Comparison of ENCODE assay signal across 4 cellular contexts in the genomic region with DNA sequence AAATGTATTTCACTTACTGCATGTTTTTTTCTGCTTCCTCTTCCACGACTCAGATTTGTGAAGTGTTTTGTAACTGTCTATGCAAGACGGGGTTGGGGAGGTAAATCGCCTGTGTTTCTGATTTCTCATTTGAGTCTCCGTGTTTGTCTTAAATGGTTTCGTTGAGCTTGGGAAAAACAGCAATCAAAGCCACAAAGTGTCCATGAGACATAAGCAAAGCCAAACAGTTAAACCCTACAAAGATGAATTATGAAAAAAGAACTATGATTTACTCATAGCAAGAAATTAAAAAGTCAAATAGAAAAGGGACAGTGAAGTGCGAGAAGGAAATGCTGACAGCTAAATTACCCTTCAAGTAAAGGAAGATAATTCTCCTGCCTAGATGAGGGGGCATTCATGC.
TF ChIP-seq lines count a peak whose summit lies in the region.

No MANE protein-coding gene starts in this region.

TF ChIP-seq in SK-N-SH, 30 proteins besides CTCF, POLR2A, EP300 and RAD21:
- TF ChIP-seq GATA2 (CRISPR knock-in tag; IDR thresholded peaks at IDR 0.05) (no peak), RXRA (IDR thresholded peaks at IDR 0.05; ENCODE audit: borderline replicate concordance, low read depth) (no peak), ELF1 (IDR thresholded peaks at IDR 0.05) (no peak), JUND (IDR thresholded peaks at IDR 0.05) (no peak), NFIC (IDR thresholded peaks at IDR 0.05; ENCODE audit: borderline replicate concordance) (no peak), SMC3 (IDR thresholded peaks at IDR 0.05; ENCODE audit: low read depth, low read length) (no peak), RCOR1 (IDR thresholded peaks at IDR 0.05; ENCODE audit: low read length) (no peak)
- TF ChIP-seq, protein P1, sequence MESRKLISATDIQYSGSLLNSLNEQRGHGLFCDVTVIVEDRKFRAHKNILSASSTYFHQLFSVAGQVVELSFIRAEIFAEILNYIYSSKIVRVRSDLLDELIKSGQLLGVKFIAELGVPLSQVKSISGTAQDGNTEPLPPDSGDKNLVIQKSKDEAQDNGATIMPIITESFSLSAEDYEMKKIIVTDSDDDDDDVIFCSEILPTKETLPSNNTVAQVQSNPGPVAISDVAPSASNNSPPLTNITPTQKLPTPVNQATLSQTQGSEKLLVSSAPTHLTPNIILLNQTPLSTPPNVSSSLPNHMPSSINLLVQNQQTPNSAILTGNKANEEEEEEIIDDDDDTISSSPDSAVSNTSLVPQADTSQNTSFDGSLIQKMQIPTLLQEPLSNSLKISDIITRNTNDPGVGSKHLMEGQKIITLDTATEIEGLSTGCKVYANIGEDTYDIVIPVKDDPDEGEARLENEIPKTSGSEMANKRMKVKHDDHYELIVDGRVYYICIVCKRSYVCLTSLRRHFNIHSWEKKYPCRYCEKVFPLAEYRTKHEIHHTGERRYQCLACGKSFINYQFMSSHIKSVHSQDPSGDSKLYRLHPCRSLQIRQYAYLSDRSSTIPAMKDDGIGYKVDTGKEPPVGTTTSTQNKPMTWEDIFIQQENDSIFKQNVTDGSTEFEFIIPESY (IDR thresholded peaks at IDR 0.05; ENCODE audit: borderline replicate concordance, low read depth): no peak
- TF ChIP-seq, protein P2, sequence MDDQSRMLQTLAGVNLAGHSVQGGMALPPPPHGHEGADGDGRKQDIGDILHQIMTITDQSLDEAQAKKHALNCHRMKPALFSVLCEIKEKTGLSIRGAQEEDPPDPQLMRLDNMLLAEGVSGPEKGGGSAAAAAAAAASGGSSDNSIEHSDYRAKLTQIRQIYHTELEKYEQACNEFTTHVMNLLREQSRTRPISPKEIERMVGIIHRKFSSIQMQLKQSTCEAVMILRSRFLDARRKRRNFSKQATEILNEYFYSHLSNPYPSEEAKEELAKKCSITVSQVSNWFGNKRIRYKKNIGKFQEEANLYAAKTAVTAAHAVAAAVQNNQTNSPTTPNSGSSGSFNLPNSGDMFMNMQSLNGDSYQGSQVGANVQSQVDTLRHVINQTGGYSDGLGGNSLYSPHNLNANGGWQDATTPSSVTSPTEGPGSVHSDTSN (IDR thresholded peaks at IDR 0.05): no peak

TF ChIP-seq in SK-N-SH treated with all-trans-retinoic acid at 6 μM for 48 hours, 23 proteins besides CTCF, POLR2A, EP300 and RAD21:
- TF ChIP-seq ZNF565 (CRISPR knock-in tag; conservative IDR thresholded peaks at IDR 0.05; ENCODE audit: low read depth): no peak

TF ChIP-seq in GM23338, 12 proteins besides CTCF, POLR2A, EP300 and RAD21 (continues in another document):
- TF ChIP-seq EZH2phosphoT487 (IDR thresholded peaks at IDR 0.05; ENCODE audit: unreplicated experiment) (no peak), ZNF114 (CRISPR knock-in tag; IDR thresholded peaks at IDR 0.05) (no peak), EZH2 (IDR thresholded peaks at IDR 0.05; ENCODE audit: low read depth, unreplicated experiment) (no peak), NANOG (IDR thresholded peaks at IDR 0.05; ENCODE audit: borderline replicate concordance) (no peak), ZNF331 (CRISPR knock-in tag; IDR thresholded peaks at IDR 0.05; ENCODE audit: low read depth) (no peak), CREB1 (CRISPR knock-in tag; IDR thresholded peaks at IDR 0.05; ENCODE audit: low read depth) (no peak)
- TF ChIP-seq, protein P3, sequence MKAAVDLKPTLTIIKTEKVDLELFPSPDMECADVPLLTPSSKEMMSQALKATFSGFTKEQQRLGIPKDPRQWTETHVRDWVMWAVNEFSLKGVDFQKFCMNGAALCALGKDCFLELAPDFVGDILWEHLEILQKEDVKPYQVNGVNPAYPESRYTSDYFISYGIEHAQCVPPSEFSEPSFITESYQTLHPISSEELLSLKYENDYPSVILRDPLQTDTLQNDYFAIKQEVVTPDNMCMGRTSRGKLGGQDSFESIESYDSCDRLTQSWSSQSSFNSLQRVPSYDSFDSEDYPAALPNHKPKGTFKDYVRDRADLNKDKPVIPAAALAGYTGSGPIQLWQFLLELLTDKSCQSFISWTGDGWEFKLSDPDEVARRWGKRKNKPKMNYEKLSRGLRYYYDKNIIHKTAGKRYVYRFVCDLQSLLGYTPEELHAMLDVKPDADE (IDR thresholded peaks at IDR 0.05): no peak
- TF ChIP-seq, protein P4, sequence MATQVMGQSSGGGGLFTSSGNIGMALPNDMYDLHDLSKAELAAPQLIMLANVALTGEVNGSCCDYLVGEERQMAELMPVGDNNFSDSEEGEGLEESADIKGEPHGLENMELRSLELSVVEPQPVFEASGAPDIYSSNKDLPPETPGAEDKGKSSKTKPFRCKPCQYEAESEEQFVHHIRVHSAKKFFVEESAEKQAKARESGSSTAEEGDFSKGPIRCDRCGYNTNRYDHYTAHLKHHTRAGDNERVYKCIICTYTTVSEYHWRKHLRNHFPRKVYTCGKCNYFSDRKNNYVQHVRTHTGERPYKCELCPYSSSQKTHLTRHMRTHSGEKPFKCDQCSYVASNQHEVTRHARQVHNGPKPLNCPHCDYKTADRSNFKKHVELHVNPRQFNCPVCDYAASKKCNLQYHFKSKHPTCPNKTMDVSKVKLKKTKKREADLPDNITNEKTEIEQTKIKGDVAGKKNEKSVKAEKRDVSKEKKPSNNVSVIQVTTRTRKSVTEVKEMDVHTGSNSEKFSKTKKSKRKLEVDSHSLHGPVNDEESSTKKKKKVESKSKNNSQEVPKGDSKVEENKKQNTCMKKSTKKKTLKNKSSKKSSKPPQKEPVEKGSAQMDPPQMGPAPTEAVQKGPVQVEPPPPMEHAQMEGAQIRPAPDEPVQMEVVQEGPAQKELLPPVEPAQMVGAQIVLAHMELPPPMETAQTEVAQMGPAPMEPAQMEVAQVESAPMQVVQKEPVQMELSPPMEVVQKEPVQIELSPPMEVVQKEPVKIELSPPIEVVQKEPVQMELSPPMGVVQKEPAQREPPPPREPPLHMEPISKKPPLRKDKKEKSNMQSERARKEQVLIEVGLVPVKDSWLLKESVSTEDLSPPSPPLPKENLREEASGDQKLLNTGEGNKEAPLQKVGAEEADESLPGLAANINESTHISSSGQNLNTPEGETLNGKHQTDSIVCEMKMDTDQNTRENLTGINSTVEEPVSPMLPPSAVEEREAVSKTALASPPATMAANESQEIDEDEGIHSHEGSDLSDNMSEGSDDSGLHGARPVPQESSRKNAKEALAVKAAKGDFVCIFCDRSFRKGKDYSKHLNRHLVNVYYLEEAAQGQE (IDR thresholded peaks at IDR 0.05; ENCODE audit: unreplicated experiment): no peak

TF ChIP-seq in GM12878, 131 proteins besides CTCF, POLR2A, EP300 and RAD21:
- TF ChIP-seq SRF (IDR thresholded peaks at IDR 0.05; ENCODE audit: low read depth in 2 of 2, low read length in 2 of 2): no peak
- no peak for TF ChIP-seq HDGF (IDR thresholded peaks at IDR 0.05)
- TF ChIP-seq ETV6 (conservative IDR thresholded peaks at IDR 0.05 in 1 of 2, IDR thresholded peaks at IDR 0.05 in 1 of 2; ENCODE audit: borderline replicate concordance in 1 of 2, low read depth in 1 of 2): peak in 1 of 2 experiments; percentile 18; a peak in 1 of 4 replicates
- TF ChIP-seq JUNB (IDR thresholded peaks at IDR 0.05): peak; percentile 57
- TF ChIP-seq DPF2 (IDR thresholded peaks at IDR 0.05): peak; percentile 74
- peak; percentile 48; the same call in 1 of the 2 replicates for TF ChIP-seq BMI1 (IDR thresholded peaks at IDR 0.05; ENCODE audit: borderline replicate concordance)
- TF ChIP-seq IRF4 (IDR thresholded peaks at IDR 0.05; ENCODE audit: low read depth, low read length): peak; percentile 23; the same call in 1 of the 2 replicates
- no peak for TF ChIP-seq YBX1 (IDR thresholded peaks at IDR 0.05)
- TF ChIP-seq IKZF1 (conservative IDR thresholded peaks at IDR 0.05): peak; percentile 66
- no peak for TF ChIP-seq MTA3 (IDR thresholded peaks at IDR 0.05; ENCODE audit: borderline replicate concordance, low read length)
- TF ChIP-seq, protein P5, sequence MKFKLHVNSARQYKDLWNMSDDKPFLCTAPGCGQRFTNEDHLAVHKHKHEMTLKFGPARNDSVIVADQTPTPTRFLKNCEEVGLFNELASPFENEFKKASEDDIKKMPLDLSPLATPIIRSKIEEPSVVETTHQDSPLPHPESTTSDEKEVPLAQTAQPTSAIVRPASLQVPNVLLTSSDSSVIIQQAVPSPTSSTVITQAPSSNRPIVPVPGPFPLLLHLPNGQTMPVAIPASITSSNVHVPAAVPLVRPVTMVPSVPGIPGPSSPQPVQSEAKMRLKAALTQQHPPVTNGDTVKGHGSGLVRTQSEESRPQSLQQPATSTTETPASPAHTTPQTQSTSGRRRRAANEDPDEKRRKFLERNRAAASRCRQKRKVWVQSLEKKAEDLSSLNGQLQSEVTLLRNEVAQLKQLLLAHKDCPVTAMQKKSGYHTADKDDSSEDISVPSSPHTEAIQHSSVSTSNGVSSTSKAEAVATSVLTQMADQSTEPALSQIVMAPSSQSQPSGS (IDR thresholded peaks at IDR 0.05; ENCODE audit: low read length): peak; percentile 56
- TF ChIP-seq ZNF217 (IDR thresholded peaks at IDR 0.05): peak; percentile 62; the same call in 1 of the 2 replicates
- TF ChIP-seq RUNX3 (IDR thresholded peaks at IDR 0.05; ENCODE audit: low read length): peak; percentile 46
- TF ChIP-seq ZSCAN29 (IDR thresholded peaks at IDR 0.05): peak; percentile 69; the same call in 1 of the 2 replicates
- TF ChIP-seq, protein P6, sequence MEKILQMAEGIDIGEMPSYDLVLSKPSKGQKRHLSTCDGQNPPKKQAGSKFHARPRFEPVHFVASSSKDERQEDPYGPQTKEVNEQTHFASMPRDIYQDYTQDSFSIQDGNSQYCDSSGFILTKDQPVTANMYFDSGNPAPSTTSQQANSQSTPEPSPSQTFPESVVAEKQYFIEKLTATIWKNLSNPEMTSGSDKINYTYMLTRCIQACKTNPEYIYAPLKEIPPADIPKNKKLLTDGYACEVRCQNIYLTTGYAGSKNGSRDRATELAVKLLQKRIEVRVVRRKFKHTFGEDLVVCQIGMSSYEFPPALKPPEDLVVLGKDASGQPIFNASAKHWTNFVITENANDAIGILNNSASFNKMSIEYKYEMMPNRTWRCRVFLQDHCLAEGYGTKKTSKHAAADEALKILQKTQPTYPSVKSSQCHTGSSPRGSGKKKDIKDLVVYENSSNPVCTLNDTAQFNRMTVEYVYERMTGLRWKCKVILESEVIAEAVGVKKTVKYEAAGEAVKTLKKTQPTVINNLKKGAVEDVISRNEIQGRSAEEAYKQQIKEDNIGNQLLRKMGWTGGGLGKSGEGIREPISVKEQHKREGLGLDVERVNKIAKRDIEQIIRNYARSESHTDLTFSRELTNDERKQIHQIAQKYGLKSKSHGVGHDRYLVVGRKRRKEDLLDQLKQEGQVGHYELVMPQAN (conservative IDR thresholded peaks at IDR 0.05): no peak
- 0 out of 2 replicates have a peak, but pooled peaks have one; percentile 9 for TF ChIP-seq ZNF384 (IDR thresholded peaks at IDR 0.05; ENCODE audit: borderline replicate concordance, low read depth, low read length)
- 0 out of 2 replicates have a peak, but pooled peaks have one; percentile 13 for TF ChIP-seq ATF7 (IDR thresholded peaks at IDR 0.05; ENCODE audit: low read depth)
- TF ChIP-seq NFIC (IDR thresholded peaks at IDR 0.05; ENCODE audit: low read depth, low read length): peak; percentile 39; the same call in 1 of the 2 replicates
- TF ChIP-seq IKZF2 (IDR thresholded peaks at IDR 0.05): peak; percentile 56 to 58; a peak in 3 of 4 replicates
- TF ChIP-seq BCL11A (IDR thresholded peaks at IDR 0.05; ENCODE audit: low read depth, low read length): peak; percentile 34; the same call in 1 of the 2 replicates
- peak; percentile 61; the same call in 1 of the 2 replicates for TF ChIP-seq MTA2 (IDR thresholded peaks at IDR 0.05; ENCODE audit: low read depth)
- TF ChIP-seq, protein P7, sequence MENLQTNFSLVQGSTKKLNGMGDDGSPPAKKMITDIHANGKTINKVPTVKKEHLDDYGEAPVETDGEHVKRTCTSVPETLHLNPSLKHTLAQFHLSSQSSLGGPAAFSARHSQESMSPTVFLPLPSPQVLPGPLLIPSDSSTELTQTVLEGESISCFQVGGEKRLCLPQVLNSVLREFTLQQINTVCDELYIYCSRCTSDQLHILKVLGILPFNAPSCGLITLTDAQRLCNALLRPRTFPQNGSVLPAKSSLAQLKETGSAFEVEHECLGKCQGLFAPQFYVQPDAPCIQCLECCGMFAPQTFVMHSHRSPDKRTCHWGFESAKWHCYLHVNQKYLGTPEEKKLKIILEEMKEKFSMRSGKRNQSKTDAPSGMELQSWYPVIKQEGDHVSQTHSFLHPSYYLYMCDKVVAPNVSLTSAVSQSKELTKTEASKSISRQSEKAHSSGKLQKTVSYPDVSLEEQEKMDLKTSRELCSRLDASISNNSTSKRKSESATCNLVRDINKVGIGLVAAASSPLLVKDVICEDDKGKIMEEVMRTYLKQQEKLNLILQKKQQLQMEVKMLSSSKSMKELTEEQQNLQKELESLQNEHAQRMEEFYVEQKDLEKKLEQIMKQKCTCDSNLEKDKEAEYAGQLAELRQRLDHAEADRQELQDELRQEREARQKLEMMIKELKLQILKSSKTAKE (IDR thresholded peaks at IDR 0.05; ENCODE audit: low read depth, poor library complexity, severe bottlenecking): peak; percentile 69
- TF ChIP-seq LARP7 (IDR thresholded peaks at IDR 0.05): no peak
TF ChIP-seq in GM12878: peak in this region for 17.
